Comparison of ENCODE assay signal across 21 cellular contexts in the genomic region with DNA sequence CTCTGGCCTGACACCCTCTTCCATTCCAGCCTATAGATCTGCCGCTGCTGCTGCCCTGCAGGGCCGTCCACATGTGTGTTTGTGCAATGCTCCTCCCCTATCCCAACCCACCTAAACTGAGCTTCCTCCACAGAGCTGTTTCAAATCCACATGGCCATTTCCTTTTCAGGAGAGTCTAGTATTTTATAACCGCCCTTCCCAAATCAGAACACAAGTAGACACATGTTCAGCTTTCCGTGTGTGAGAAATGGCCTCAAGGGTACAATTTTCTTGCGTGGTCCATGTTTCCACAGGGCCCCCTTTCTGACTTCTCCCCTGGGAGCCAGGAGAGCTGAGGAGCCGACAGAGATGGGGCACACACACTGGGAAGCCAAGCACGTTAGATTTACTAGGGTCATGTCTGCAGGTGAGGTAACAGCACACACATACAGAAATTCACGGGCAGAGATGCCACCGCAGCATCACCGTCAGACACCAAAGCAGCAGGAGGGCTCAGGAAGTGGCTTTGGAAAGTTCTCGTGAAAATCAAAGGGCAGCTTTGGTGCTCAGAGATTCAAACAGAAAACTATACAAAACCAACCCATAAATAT.
DNase-seq lines count a peak whose midpoint lies in the region; ATAC-seq and TF ChIP-seq lines count a peak whose summit lies in the region.
"Had no signal": no experiment of that assay in that cellular context is flagged by ENCODE, and none has a peak within 500 bp of the region (broad histone marks: within the 10 kb centered on the region; RNA-seq: fewer than 3 reads in every experiment).

No MANE protein-coding gene starts in this region.

- H3K4me3 Mint-ChIP-seq in activated CD8-positive, alpha-beta T cell treated with anti-CD3 and anti-CD28 coated beads, Interleukin-2, amount 10 ng/mL, durations not matched to agents 7 days and 5 days = no peak overlapping the region
- no peak overlapping the region for H3K4me3 Mint-ChIP-seq in type B pancreatic cell

- peak; percentile 59 for ATAC-seq in activated CD8-positive, alpha-beta T cell treated with anti-CD3 and anti-CD28 coated beads, Interleukin-2, amount 10 ng/mL, durations not matched to agents 7 days and 5 days
- ATAC-seq: body of pancreas, heart left ventricle had no signal

- H3K9me3 ChIP-seq in A673 (ENCODE audit: low read depth, low read length, poor library complexity, severe bottlenecking) = no peaks in the 10 kb centered on the region
- H3K9me3 ChIP-seq: body of pancreas had no signal

- BruUV-seq in A673 (replicated peaks; lab: Mats Ljungman, UMichigan) = no TSS peak

- CTCF ChIA-PET in activated CD8-positive, alpha-beta T cell treated with anti-CD3 and anti-CD28 coated beads, Interleukin-2, amount 10 ng/mL, durations not matched to agents 7 days and 5 days (lab: Charles Lee) = interaction anchor here (1.0 to 4.2 kb wide), 11 partner anchors 11 to 354 kb away, joined by 3 to 31 read pairs (median 4); partner anchors contain the start of gene FIGLA
- CTCF ChIA-PET in A673 (lab: Charles Lee) = no interaction called here

- H3K36me3 Mint-ChIP-seq in activated CD8-positive, alpha-beta T cell treated with anti-CD3 and anti-CD28 coated beads, Interleukin-2, amount 10 ng/mL, durations not matched to agents 7 days and 5 days (ENCODE audit: low read depth) = no peaks in the 10 kb centered on the region
- H3K36me3 Mint-ChIP-seq in type B pancreatic cell = no peaks in the 10 kb centered on the region

- H3K27me3 Mint-ChIP-seq in activated CD8-positive, alpha-beta T cell treated with anti-CD3 and anti-CD28 coated beads, Interleukin-2, amount 10 ng/mL, durations not matched to agents 7 days and 5 days (ENCODE audit: low read depth) = peaks cover 14% of the 10 kb centered on the region
- H3K27me3 Mint-ChIP-seq in type B pancreatic cell = peaks cover 71% of the 10 kb centered on the region

- H3K4me1 Mint-ChIP-seq in activated CD8-positive, alpha-beta T cell treated with anti-CD3 and anti-CD28 coated beads, Interleukin-2, amount 10 ng/mL, durations not matched to agents 7 days and 5 days (ENCODE audit: low read depth) = peaks cover 22% of the 10 kb centered on the region
- H3K4me1 Mint-ChIP-seq in type B pancreatic cell (ENCODE audit: unreplicated experiment) = no peaks in the 10 kb centered on the region

- H3K4me1 ChIP-seq in A673 (ENCODE audit: insufficient read depth, low read length, poor library complexity, severe bottlenecking) = no peaks in the 10 kb centered on the region
- H3K4me1 ChIP-seq: body of pancreas, heart left ventricle, parathyroid adenoma had no signal

- no peak overlapping the region for H3K4me3 ChIP-seq in A673 (ENCODE audit: low read depth, low read length, poor library complexity, severe bottlenecking)
- H3K4me3 ChIP-seq: body of pancreas, GM23248, heart left ventricle, PC-9 had no signal

- H3K27ac ChIP-seq in A673 (ENCODE audit: low read depth, low read length, poor library complexity, severe bottlenecking) = no peak overlapping the region
- H3K27ac ChIP-seq: body of pancreas, GM23248, heart left ventricle, HL-60, parathyroid adenoma, PC-9, VCaP had no signal

- H3K36me3 ChIP-seq in A673 (ENCODE audit: insufficient read depth, low read length, poor library complexity, severe bottlenecking) = no peaks in the 10 kb centered on the region
- H3K36me3 ChIP-seq: heart left ventricle had no signal

- no peak overlapping the region for H3K27ac Mint-ChIP-seq in activated CD8-positive, alpha-beta T cell treated with anti-CD3 and anti-CD28 coated beads, Interleukin-2, amount 10 ng/mL, durations not matched to agents 7 days and 5 days
- no peak overlapping the region for H3K27ac Mint-ChIP-seq in type B pancreatic cell
- H3K27ac Mint-ChIP-seq: activated T-helper 2 cell treated with anti-CD3 and anti-CD28 coated beads, Interferon-gamma antibody, Interleukin-2, Interleukin-4, amounts not matched to agents 10 μg/mL and 5 μg/mL and 100 μg/mL, durations not matched to agents 14 hours and 24 hours and 36 hours had no signal

- no peaks in the 10 kb centered on the region for H3K27me3 ChIP-seq in A673 (replicated peaks; ENCODE audit: insufficient read depth, low read depth, low read length, poor library complexity)
- H3K27me3 ChIP-seq: body of pancreas had no signal

- TF ChIP-seq CTCF in A673 (conservative IDR thresholded peaks at IDR 0.05; ENCODE audit: low read depth, low read length) (no peak), type B pancreatic cell (conservative IDR thresholded peaks at IDR 0.05) (no peak)

- H3K9me3 Mint-ChIP-seq in activated CD8-positive, alpha-beta T cell treated with anti-CD3 and anti-CD28 coated beads, Interleukin-2, amount 10 ng/mL, durations not matched to agents 7 days and 5 days (ENCODE audit: insufficient read depth) = no peaks in the 10 kb centered on the region
- no peaks in the 10 kb centered on the region for H3K9me3 Mint-ChIP-seq in type B pancreatic cell

- POLR2A ChIA-PET in activated CD8-positive, alpha-beta T cell treated with anti-CD3 and anti-CD28 coated beads, Interleukin-2, amount 10 ng/mL, durations not matched to agents 7 days and 5 days (lab: Charles Lee) = no interaction called here
- POLR2A ChIA-PET in A673 (lab: Charles Lee; ENCODE audit: low non-redundant PET) = no interaction called here

- DNase-seq in stimulated activated CD4-positive, alpha-beta T cell treated with anti-CD3 and anti-CD28 coated beads, Interleukin-2, amount 100 ng/mL, for 4 hours (ENCODE audit: low read depth) = peak; percentile 29
- DNase-seq in stimulated activated CD4-positive, alpha-beta T cell treated with anti-CD3 and anti-CD28 coated beads, Interleukin-4, amount 100 ng/mL, for 24 hours = no peak
- peak; percentile 47 for DNase-seq in activated CD8-positive, alpha-beta T cell treated with anti-CD3 and anti-CD28 coated beads, Interleukin-2, amount 10 ng/mL, durations not matched to agents 7 days and 5 days
- peak; percentile 40 for DNase-seq in central memory CD4-positive, alpha-beta T cell
- no peak for DNase-seq in A673 (ENCODE audit: low spot score)
- no peak for DNase-seq in RPMI8226
- no peak for DNase-seq in SW480 (ENCODE audit: low spot score)
- DNase-seq in type B pancreatic cell (ENCODE audit: extremely low spot score, unreplicated experiment) = no peak
- DNase-seq: body of pancreas, GF-D8, GM23248, heart left ventricle, islet precursor cell, NCI-H1048, NCI-H2107, NCI-H748 treated with DMSO at 0.1 percent for 48 hours, PC-9 had no signal

- intact Hi-C loops in A673 (cut with micrococcal nuclease; ENCODE audit: unreplicated experiment) = loop anchor here (5.0 to 10.0 kb wide), 2 partner anchors 208 to 291 kb away; no protein-coding TSS in a partner anchor

Comparison
In these comparisons a context has a peak if more than half of its experiments do, and no peak if none do; other contexts are left out.
1. DNase-seq: peak in stimulated activated CD4-positive, alpha-beta T cell treated with anti-CD3 and anti-CD28 coated beads, Interleukin-2, amount 100 ng/mL, for 4 hours (single experiment), activated CD8-positive, alpha-beta T cell treated with anti-CD3 and anti-CD28 coated beads, Interleukin-2, amount 10 ng/mL, durations not matched to agents 7 days and 5 days (single experiment) and central memory CD4-positive, alpha-beta T cell (single experiment); none in stimulated activated CD4-positive, alpha-beta T cell treated with anti-CD3 and anti-CD28 coated beads, Interleukin-4, amount 100 ng/mL, for 24 hours (single experiment), A673 (single experiment), RPMI8226 (single experiment), SW480 (single experiment) and type B pancreatic cell (single experiment).